Comparison of ENCODE assay signal across 8 cellular contexts in the genomic region with DNA sequence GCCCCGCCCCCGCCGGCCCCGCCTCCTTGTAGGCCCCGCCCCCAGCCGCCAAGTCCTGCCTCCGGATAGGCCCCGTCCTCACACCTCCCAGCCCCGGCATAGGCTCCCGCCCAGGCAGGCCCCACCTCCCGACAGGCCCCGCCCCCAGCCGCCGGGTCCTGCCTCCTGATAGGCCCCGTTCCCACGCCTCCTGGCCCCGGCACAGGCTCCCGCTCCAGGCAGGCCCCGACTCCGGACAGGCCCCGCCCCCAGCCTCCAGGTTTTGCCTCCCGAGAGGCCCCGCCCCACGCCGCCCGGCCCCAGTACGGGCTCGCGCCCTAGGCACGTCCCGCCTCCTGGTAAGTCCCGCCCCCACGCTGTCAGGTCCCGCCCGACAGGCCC. TPM values are rescaled to one million over a fixed set of nuclear protein-coding genes. Genes with fewer than 3 reads are reported as not detected.
DNase-seq lines count a peak whose midpoint lies in the region; ATAC-seq, FAIRE-seq and TF ChIP-seq lines count a peak whose summit lies in the region.

No MANE protein-coding gene starts in this region.

- no peak for TF ChIP-seq CTCF in DND-41 (IDR thresholded peaks at IDR 0.05; ENCODE audit: borderline replicate concordance, extremely low read depth, low read length, poor library complexity, severe bottlenecking)
- no peak for TF ChIP-seq CTCF in LNCaP clone FGC (IDR thresholded peaks at IDR 0.05; ENCODE audit: control insufficient read depth, extremely low read depth, insufficient read depth)
- no peak for TF ChIP-seq CTCF in RWPE2 (IDR thresholded peaks at IDR 0.05; ENCODE audit: poor library complexity, severe bottlenecking)
- no peak for TF ChIP-seq CTCF in neural cell (IDR thresholded peaks at IDR 0.05; ENCODE audit: poor library complexity, severe bottlenecking)

- H3K27ac ChIP-seq in DND-41 (ENCODE audit: low read length), result no peak overlapping the region
- peak overlapping the region; percentile 82 for H3K27ac ChIP-seq in RWPE2 (ENCODE audit: poor library complexity, severe bottlenecking)
- no peak overlapping the region for H3K27ac ChIP-seq in neural cell (ENCODE audit: low read length)

- ATAC-seq in DND-41 (ENCODE audit: insufficient read depth, low read depth), result peak; percentile 95
- ATAC-seq in RWPE2 (ENCODE audit: low read depth), result peak; percentile 74
- ATAC-seq in stimulated activated naive CD8-positive, alpha-beta T cell treated with anti-CD3 and anti-CD28 coated beads, Interleukin-15, Interleukin-2, amounts not matched to agents 100 U/mL and 50 U/mL, for 24 hours, result peak; percentile 97

- no peaks in the 10 kb centered on the region for H3K9me2 ChIP-seq in neural cell (ENCODE audit: insufficient read depth, low read length)

- H3K4me3 ChIP-seq in DND-41 (ENCODE audit: low read depth in 1 of 2, low read length in 2 of 2) (peak overlapping the region; percentile 69 to 95; a peak in 3 of 4 replicates), LNCaP clone FGC (ENCODE audit: low read depth, low read length) (peak overlapping the region; percentile 79), RWPE2 (ENCODE audit: severe bottlenecking) (peak overlapping the region; percentile 52), neural cell (ENCODE audit: low read length) (peak overlapping the region; percentile 92)

- peak overlapping the region; percentile 59 for H3K9ac ChIP-seq in DND-41 (ENCODE audit: low read depth, low read length)
- peak overlapping the region; percentile 62 for H3K9ac ChIP-seq in neural cell (ENCODE audit: low read length)

- no peaks in the 10 kb centered on the region for H3K79me2 ChIP-seq in DND-41 (ENCODE audit: insufficient read depth, low read length)
- no peaks in the 10 kb centered on the region for H3K79me2 ChIP-seq in neural cell (replicated peaks; ENCODE audit: insufficient read depth, low read length)

- TF ChIP-seq RAD21 in neural cell (conservative IDR thresholded peaks at IDR 0.05), result no peak

- no peaks in the 10 kb centered on the region for H3K9me3 ChIP-seq in DND-41 (ENCODE audit: insufficient read depth, low read length, severe bottlenecking)
- H3K9me3 ChIP-seq in RWPE2 (ENCODE audit: severe bottlenecking), result no peaks in the 10 kb centered on the region
- H3K9me3 ChIP-seq in neural cell (ENCODE audit: low read length), result no peaks in the 10 kb centered on the region

- DNase-seq in DND-41, result peak; percentile 99
- DNase-seq in H54 (ENCODE audit: insufficient read length, low spot score), result peak; percentile 100
- peak; percentile 90 for DNase-seq in LNCaP clone FGC (ENCODE audit: low read depth)
- DNase-seq in RWPE2 (ENCODE audit: low spot score), result peak; percentile 99
- peak; percentile 96 for DNase-seq in activated effector memory CD4-positive, alpha-beta T cell treated with Interleukin-2 at 50 U/mL for 16 hours
- DNase-seq in fibroblast of the conjunctiva (ENCODE audit: low read depth), result peak; percentile 98
- peak; percentile 98 for DNase-seq in stimulated activated naive CD8-positive, alpha-beta T cell treated with anti-CD3 and anti-CD28 coated beads, Interleukin-15, Interleukin-2, amounts not matched to agents 100 U/mL and 50 U/mL, for 24 hours

- H3F3A ChIP-seq in neural cell (ENCODE audit: insufficient read depth, low read length, poor library complexity, severe bottlenecking), result no peaks in the 10 kb centered on the region

- H2AFZ ChIP-seq in DND-41 (ENCODE audit: low read depth, low read length), result no peak overlapping the region; the same call in 1 of the 2 replicates
- H2AFZ ChIP-seq in neural cell (ENCODE audit: low read depth, low read length), result no peak overlapping the region

- H3K4me2 ChIP-seq in DND-41 (ENCODE audit: insufficient read depth, low read length) (peak overlapping the region; percentile 100), neural cell (ENCODE audit: low read length) (no peak overlapping the region)

- H3K27me3 ChIP-seq in DND-41 (ENCODE audit: insufficient read depth, low read length, poor library complexity), result no peaks in the 10 kb centered on the region
- H3K27me3 ChIP-seq in RWPE2 (ENCODE audit: insufficient read depth, poor library complexity, severe bottlenecking), result no peaks in the 10 kb centered on the region
- H3K27me3 ChIP-seq in neural cell (ENCODE audit: insufficient read depth, low read depth, low read length), result no peaks in the 10 kb centered on the region

- H3K36me3 ChIP-seq in DND-41 (ENCODE audit: insufficient read depth, low read length) (no peaks in the 10 kb centered on the region), RWPE2 (ENCODE audit: low read depth) (no peaks in the 10 kb centered on the region), neural cell (ENCODE audit: insufficient read depth, low read length) (no peaks in the 10 kb centered on the region)

- no peak for TF ChIP-seq EP300 in neural cell (conservative IDR thresholded peaks at IDR 0.05; ENCODE audit: poor library complexity, severe bottlenecking)

- H3K4me1 ChIP-seq in DND-41 (ENCODE audit: insufficient read depth, low read length) (peaks cover 24% of the 10 kb centered on the region), RWPE2 (ENCODE audit: insufficient read depth, poor library complexity, severe bottlenecking) (peaks cover 29% of the 10 kb centered on the region)

- H4K20me1 ChIP-seq in DND-41 (ENCODE audit: insufficient read depth, low read length), result peaks cover 3% of the 10 kb centered on the region
- no peaks in the 10 kb centered on the region for H4K20me1 ChIP-seq in neural cell (ENCODE audit: insufficient read depth)

- FAIRE-seq in H54 (lab: Jason Lieb, UNC), result no peak

- TF ChIP-seq POLR2A in H54 (IDR thresholded peaks at IDR 0.05; ENCODE audit: low read depth, low read length), result no peak

TF ChIP-seq in neural cell, 6 proteins besides CTCF, POLR2A, EP300 and RAD21:
- TF ChIP-seq EZH2 (IDR thresholded peaks at IDR 0.05; ENCODE audit: borderline replicate concordance, insufficient read depth, low read length, poor library complexity, severe bottlenecking), result no peak
- TF ChIP-seq, protein P1, sequence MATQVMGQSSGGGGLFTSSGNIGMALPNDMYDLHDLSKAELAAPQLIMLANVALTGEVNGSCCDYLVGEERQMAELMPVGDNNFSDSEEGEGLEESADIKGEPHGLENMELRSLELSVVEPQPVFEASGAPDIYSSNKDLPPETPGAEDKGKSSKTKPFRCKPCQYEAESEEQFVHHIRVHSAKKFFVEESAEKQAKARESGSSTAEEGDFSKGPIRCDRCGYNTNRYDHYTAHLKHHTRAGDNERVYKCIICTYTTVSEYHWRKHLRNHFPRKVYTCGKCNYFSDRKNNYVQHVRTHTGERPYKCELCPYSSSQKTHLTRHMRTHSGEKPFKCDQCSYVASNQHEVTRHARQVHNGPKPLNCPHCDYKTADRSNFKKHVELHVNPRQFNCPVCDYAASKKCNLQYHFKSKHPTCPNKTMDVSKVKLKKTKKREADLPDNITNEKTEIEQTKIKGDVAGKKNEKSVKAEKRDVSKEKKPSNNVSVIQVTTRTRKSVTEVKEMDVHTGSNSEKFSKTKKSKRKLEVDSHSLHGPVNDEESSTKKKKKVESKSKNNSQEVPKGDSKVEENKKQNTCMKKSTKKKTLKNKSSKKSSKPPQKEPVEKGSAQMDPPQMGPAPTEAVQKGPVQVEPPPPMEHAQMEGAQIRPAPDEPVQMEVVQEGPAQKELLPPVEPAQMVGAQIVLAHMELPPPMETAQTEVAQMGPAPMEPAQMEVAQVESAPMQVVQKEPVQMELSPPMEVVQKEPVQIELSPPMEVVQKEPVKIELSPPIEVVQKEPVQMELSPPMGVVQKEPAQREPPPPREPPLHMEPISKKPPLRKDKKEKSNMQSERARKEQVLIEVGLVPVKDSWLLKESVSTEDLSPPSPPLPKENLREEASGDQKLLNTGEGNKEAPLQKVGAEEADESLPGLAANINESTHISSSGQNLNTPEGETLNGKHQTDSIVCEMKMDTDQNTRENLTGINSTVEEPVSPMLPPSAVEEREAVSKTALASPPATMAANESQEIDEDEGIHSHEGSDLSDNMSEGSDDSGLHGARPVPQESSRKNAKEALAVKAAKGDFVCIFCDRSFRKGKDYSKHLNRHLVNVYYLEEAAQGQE (IDR thresholded peaks at IDR 0.05; ENCODE audit: borderline replicate concordance), result no peak
- TF ChIP-seq MXI1 (conservative IDR thresholded peaks at IDR 0.05; ENCODE audit: poor library complexity, severe bottlenecking), result no peak
- TF ChIP-seq POLR2AphosphoS5 (IDR thresholded peaks at IDR 0.05), result no peak
- no peak for TF ChIP-seq SMC3 (conservative IDR thresholded peaks at IDR 0.05; ENCODE audit: poor library complexity)
- no peak for TF ChIP-seq TAF1 (IDR thresholded peaks at IDR 0.05; ENCODE audit: low read depth)

RNA-seq across cellular contexts. Expression of a gene that starts 0.2 kb away (rescaled TPM):
- 12.8 and 20.1 TPM in 2 replicates for polyA plus RNA-seq in neural cell
- polyA minus RNA-seq in neural cell, result 5.6 and 6.9 TPM in 2 replicates

RNA-seq across cellular contexts. Expression of a gene that starts 44.7 kb away (rescaled TPM):
- 21.1 and 26.3 TPM in 2 replicates for polyA plus RNA-seq in neural cell
- 49.0 and 63.8 TPM in 2 replicates for polyA minus RNA-seq in neural cell
